ENCODE assay signal across 39 cellular contexts in genomic region chr4:55654131-55654530, GRCh38. TPM values are rescaled to one million over a fixed set of nuclear protein-coding genes. Genes with fewer than 3 reads are reported as not detected.
"Had no signal": no experiment of that assay in that cellular context is flagged by ENCODE, and none has a peak within 500 bp of the region (broad histone marks: within the 10 kb centered on the region; RNA-seq: fewer than 3 reads in every experiment).

No MANE protein-coding gene starts in this region.

- H3K27ac ChIP-seq: body of pancreas, brain microvascular endothelial cell, breast epithelium, WERI-Rb-1 had no signal

- H3K36me3 Mint-ChIP-seq: activated CD8-positive, alpha-beta memory T cell treated with anti-CD3 and anti-CD28 coated beads, Interleukin-2, amount 10 ng/mL, durations not matched to agents 7 days and 5 days; activated naive CD4-positive, alpha-beta T cell treated with anti-CD3 and anti-CD28 coated beads, Interleukin-2, amount 10 ng/mL, durations not matched to agents 7 days and 5 days; activated naive CD4-positive, alpha-beta T cell treated with anti-CD3 and anti-CD28 coated beads, Interleukin-2, amount 50 U/mL, for 24 hours; activated naive CD8-positive, alpha-beta T cell; activated naive CD8-positive, alpha-beta T cell treated with anti-CD3 and anti-CD28 coated beads, Interleukin-2, amount 10 ng/mL, durations not matched to agents 7 days and 5 days; WTC11 had no signal

- H3K27ac Mint-ChIP-seq: activated CD4-positive, alpha-beta memory T cell treated with anti-CD3 and anti-CD28 coated beads, Interleukin-2, amount 10 ng/mL, durations not matched to agents 7 days and 5 days; activated CD4-positive, alpha-beta T cell treated with anti-CD3 and anti-CD28 coated beads for 36 hours; activated CD4-positive, alpha-beta T cell treated with anti-CD3 and anti-CD28 coated beads, Interleukin-2, amount 10 ng/mL, durations not matched to agents 7 days and 5 days; activated CD8-positive, alpha-beta memory T cell treated with anti-CD3 and anti-CD28 coated beads, Interleukin-2, amount 10 ng/mL, durations not matched to agents 7 days and 5 days; activated CD8-positive, alpha-beta T cell treated with anti-CD3 and anti-CD28 coated beads, Interleukin-2, amount 10 ng/mL, durations not matched to agents 7 days and 5 days; activated naive CD4-positive, alpha-beta T cell treated with anti-CD3 and anti-CD28 coated beads, Interleukin-2, amount 10 ng/mL, durations not matched to agents 7 days and 5 days; activated naive CD4-positive, alpha-beta T cell treated with anti-CD3 and anti-CD28 coated beads, Interleukin-2, amount 50 U/mL, for 24 hours; activated naive CD8-positive, alpha-beta T cell; activated naive CD8-positive, alpha-beta T cell treated with anti-CD3 and anti-CD28 coated beads, Interleukin-2, amount 10 ng/mL, durations not matched to agents 7 days and 5 days; activated naive CD8-positive, alpha-beta T cell treated with anti-CD3 and anti-CD28 coated beads, Interleukin-2, amount 50 U/mL, for 24 hours; activated T-cell treated with anti-CD3 and anti-CD28 coated beads, Interleukin-2, amount 50 U/mL, for 24 hours; activated T-helper 2 cell treated with anti-CD3 and anti-CD28 coated beads, Interferon-gamma antibody, Interleukin-2, Interleukin-4, amounts not matched to agents 10 μg/mL and 5 μg/mL and 100 μg/mL, durations not matched to agents 14 hours and 24 hours and 36 hours; T-helper 1 cell treated with Interleukin-12 subunit alpha and Interleukin-12 subunit beta and Interleukin-4 antibody, amounts not matched to agents 30 μg/mL and 1 μg/mL, for 36 hours; T-helper 2 cell treated with Interferon-gamma antibody and Interleukin-4, amounts not matched to agents 5 μg/mL and 100 μg/mL, for 36 hours; WTC11 had no signal

- H3K4me3 Mint-ChIP-seq: activated CD4-positive, alpha-beta memory T cell treated with anti-CD3 and anti-CD28 coated beads, Interleukin-2, amount 10 ng/mL, durations not matched to agents 7 days and 5 days; activated CD4-positive, alpha-beta T cell treated with anti-CD3 and anti-CD28 coated beads for 36 hours; activated CD4-positive, alpha-beta T cell treated with anti-CD3 and anti-CD28 coated beads, Interleukin-2, amount 10 ng/mL, durations not matched to agents 7 days and 5 days; activated CD8-positive, alpha-beta memory T cell treated with anti-CD3 and anti-CD28 coated beads, Interleukin-2, amount 10 ng/mL, durations not matched to agents 7 days and 5 days; activated CD8-positive, alpha-beta T cell treated with anti-CD3 and anti-CD28 coated beads, Interleukin-2, amount 10 ng/mL, durations not matched to agents 7 days and 5 days; activated naive CD4-positive, alpha-beta T cell treated with anti-CD3 and anti-CD28 coated beads, Interleukin-2, amount 10 ng/mL, durations not matched to agents 7 days and 5 days; activated naive CD4-positive, alpha-beta T cell treated with anti-CD3 and anti-CD28 coated beads, Interleukin-2, amount 50 U/mL, for 24 hours; activated naive CD8-positive, alpha-beta T cell; activated naive CD8-positive, alpha-beta T cell treated with anti-CD3 and anti-CD28 coated beads, Interleukin-2, amount 10 ng/mL, durations not matched to agents 7 days and 5 days; activated naive CD8-positive, alpha-beta T cell treated with anti-CD3 and anti-CD28 coated beads, Interleukin-2, amount 50 U/mL, for 24 hours; activated T-cell treated with anti-CD3 and anti-CD28 coated beads, Interleukin-2, amount 50 U/mL, for 24 hours; T-helper 1 cell treated with Interleukin-12 subunit alpha and Interleukin-12 subunit beta and Interleukin-4 antibody, amounts not matched to agents 30 μg/mL and 1 μg/mL, for 36 hours; T-helper 2 cell treated with Interferon-gamma antibody and Interleukin-4, amounts not matched to agents 5 μg/mL and 100 μg/mL, for 36 hours; WTC11 had no signal

- H3K4me1 ChIP-seq: body of pancreas, breast epithelium had no signal

- DNase-seq: activated CD4-positive, alpha-beta memory T cell treated with anti-CD3 and anti-CD28 coated beads, Interleukin-2, amount 10 ng/mL, durations not matched to agents 7 days and 5 days; activated CD4-positive, alpha-beta T cell treated with anti-CD3 and anti-CD28 coated beads for 1 hour; activated CD4-positive, alpha-beta T cell treated with anti-CD3 and anti-CD28 coated beads for 36 hours; activated CD4-positive, alpha-beta T cell treated with anti-CD3 and anti-CD28 coated beads, Interleukin-2, amount 10 ng/mL, durations not matched to agents 7 days and 5 days; activated CD4-positive, alpha-beta T cell treated with anti-CD3 and anti-CD28 coated beads, Interleukin-2, amount 50 U/mL, for 48 hours; activated CD4-positive, CD25-positive, alpha-beta regulatory T cell; activated CD8-positive, alpha-beta memory T cell treated with anti-CD3 and anti-CD28 coated beads for 24 hours; activated CD8-positive, alpha-beta memory T cell treated with anti-CD3 and anti-CD28 coated beads, Interleukin-2, amount 10 ng/mL, durations not matched to agents 7 days and 5 days; activated CD8-positive, alpha-beta memory T cell treated with anti-CD3 and anti-CD28 coated beads, Interleukin-2, amount 50 U/mL, for 48 hours; activated CD8-positive, alpha-beta T cell treated with anti-CD3 and anti-CD28 coated beads, Interleukin-2, amount 10 ng/mL, durations not matched to agents 7 days and 5 days; activated effector memory CD4-positive, alpha-beta T cell treated with Interleukin-2 at 50 U/mL for 16 hours; activated gamma-delta T cell; activated naive CD4-positive, alpha-beta T cell treated with anti-CD3 and anti-CD28 coated beads, Interleukin-2, amount 10 ng/mL, durations not matched to agents 7 days and 5 days; activated naive CD4-positive, alpha-beta T cell treated with Interleukin-2 at 50 U/mL for 16 hours; activated naive CD8-positive, alpha-beta T cell treated with anti-CD3 and anti-CD28 coated beads, Interleukin-2, amount 10 ng/mL, durations not matched to agents 7 days and 5 days; activated naive CD8-positive, alpha-beta T cell treated with anti-CD3 and anti-CD28 coated beads, Interleukin-2, amount 50 U/mL, for 24 hours; activated T-cell treated with anti-CD3 and anti-CD28 coated beads, Interleukin-2, amount 50 U/mL, for 24 hours; activated T-cell treated with anti-CD3 and anti-CD28 coated beads, Interleukin-2, amount 50 U/mL, for 48 hours; amygdala; anterior cingulate cortex; body of pancreas; brain microvascular endothelial cell; central memory CD4-positive, alpha-beta T cell; T-helper 1 cell; T-helper 2 cell; T-helper 9 cell; WERI-Rb-1 had no signal

- H3K4me1 Mint-ChIP-seq: activated CD4-positive, alpha-beta memory T cell treated with anti-CD3 and anti-CD28 coated beads, Interleukin-2, amount 10 ng/mL, durations not matched to agents 7 days and 5 days; activated CD4-positive, alpha-beta T cell treated with anti-CD3 and anti-CD28 coated beads for 36 hours; activated CD4-positive, alpha-beta T cell treated with anti-CD3 and anti-CD28 coated beads, Interleukin-2, amount 10 ng/mL, durations not matched to agents 7 days and 5 days; activated CD8-positive, alpha-beta memory T cell treated with anti-CD3 and anti-CD28 coated beads, Interleukin-2, amount 10 ng/mL, durations not matched to agents 7 days and 5 days; activated naive CD4-positive, alpha-beta T cell treated with anti-CD3 and anti-CD28 coated beads, Interleukin-2, amount 10 ng/mL, durations not matched to agents 7 days and 5 days; activated naive CD4-positive, alpha-beta T cell treated with anti-CD3 and anti-CD28 coated beads, Interleukin-2, amount 50 U/mL, for 24 hours; activated naive CD8-positive, alpha-beta T cell treated with anti-CD3 and anti-CD28 coated beads, Interleukin-2, amount 10 ng/mL, durations not matched to agents 7 days and 5 days; activated naive CD8-positive, alpha-beta T cell treated with anti-CD3 and anti-CD28 coated beads, Interleukin-2, amount 50 U/mL, for 24 hours had no signal

- H3K36me3 ChIP-seq: brain microvascular endothelial cell, breast epithelium, WERI-Rb-1 had no signal

- H3K4me3 ChIP-seq: body of pancreas, breast epithelium had no signal

- H3K27me3 ChIP-seq: body of pancreas, brain microvascular endothelial cell, breast epithelium had no signal

- H3K9me3 ChIP-seq: body of pancreas, breast epithelium had no signal

- H3K9me3 Mint-ChIP-seq: activated CD4-positive, alpha-beta memory T cell treated with anti-CD3 and anti-CD28 coated beads, Interleukin-2, amount 10 ng/mL, durations not matched to agents 7 days and 5 days; activated CD4-positive, alpha-beta T cell treated with anti-CD3 and anti-CD28 coated beads, Interleukin-2, amount 10 ng/mL, durations not matched to agents 7 days and 5 days; activated naive CD4-positive, alpha-beta T cell treated with anti-CD3 and anti-CD28 coated beads, Interleukin-2, amount 10 ng/mL, durations not matched to agents 7 days and 5 days; activated naive CD4-positive, alpha-beta T cell treated with anti-CD3 and anti-CD28 coated beads, Interleukin-2, amount 50 U/mL, for 24 hours; activated naive CD8-positive, alpha-beta T cell treated with anti-CD3 and anti-CD28 coated beads, Interleukin-2, amount 10 ng/mL, durations not matched to agents 7 days and 5 days; activated naive CD8-positive, alpha-beta T cell treated with anti-CD3 and anti-CD28 coated beads, Interleukin-2, amount 50 U/mL, for 24 hours; activated T-cell treated with anti-CD3 and anti-CD28 coated beads, Interleukin-2, amount 50 U/mL, for 24 hours; activated T-helper 2 cell treated with anti-CD3 and anti-CD28 coated beads, Interferon-gamma antibody, Interleukin-2, Interleukin-4, amounts not matched to agents 10 μg/mL and 5 μg/mL and 100 μg/mL, durations not matched to agents 14 hours and 24 hours and 36 hours; T-helper 1 cell treated with Interleukin-12 subunit alpha and Interleukin-12 subunit beta and Interleukin-4 antibody, amounts not matched to agents 30 μg/mL and 1 μg/mL, for 36 hours; T-helper 2 cell treated with Interferon-gamma antibody and Interleukin-4, amounts not matched to agents 5 μg/mL and 100 μg/mL, for 36 hours had no signal

- FAIRE-seq: astrocyte, colon, TTC549 had no signal

- ATAC-seq: activated CD4-positive, alpha-beta T cell treated with anti-CD3 and anti-CD28 coated beads for 36 hours; activated CD4-positive, CD25-positive, alpha-beta regulatory T cell treated with anti-CD3 and anti-CD28 coated beads, Interleukin-2, amount 50 U/mL, for 24 hours; activated CD8-positive, alpha-beta memory T cell treated with anti-CD3 and anti-CD28 coated beads, Interleukin-2, amount 10 ng/mL, durations not matched to agents 7 days and 5 days; activated CD8-positive, alpha-beta T cell treated with anti-CD3 and anti-CD28 coated beads, Interleukin-2, amount 10 ng/mL, durations not matched to agents 7 days and 5 days; activated naive CD8-positive, alpha-beta T cell treated with anti-CD3 and anti-CD28 coated beads, Interleukin-2, amount 50 U/mL, for 24 hours; body of pancreas; WTC11 had no signal

RNA-seq across cellular contexts. Expression of gene NMU, which starts 18.0 kb away (rescaled TPM):
- total RNA-seq: activated CD8-positive, alpha-beta memory T cell treated with anti-CD3 and anti-CD28 coated beads, Interleukin-2, amount 10 ng/mL, durations not matched to agents 7 days and 5 days; activated CD8-positive, alpha-beta T cell treated with anti-CD3 and anti-CD28 coated beads, Interleukin-2, amount 10 ng/mL, durations not matched to agents 7 days and 5 days; activated naive CD8-positive, alpha-beta T cell treated with anti-CD3 and anti-CD28 coated beads, Interleukin-2, amount 10 ng/mL, durations not matched to agents 7 days and 5 days; activated T-helper 2 cell treated with anti-CD3 and anti-CD28 coated beads, Interferon-gamma antibody, Interleukin-2, Interleukin-4, amounts not matched to agents 10 μg/mL and 5 μg/mL and 100 μg/mL, durations not matched to agents 14 hours and 24 hours and 36 hours; body of pancreas; breast epithelium; cardiac septum had no signal
